Comparison of ENCODE assay signal across 18 cellular contexts in genomic region chr13:20769091-20769490, GRCh38.
"Had no signal": no experiment of that assay in that cellular context is flagged by ENCODE, and none has a peak within 500 bp of the region (broad histone marks: within the 10 kb centered on the region; RNA-seq: fewer than 3 reads in every experiment).

No MANE protein-coding gene starts in this region.

- H3K9me3 ChIP-seq: neutrophil, pancreas, sigmoid colon, thoracic aorta had no signal

- DNase-seq: activated CD4-positive, alpha-beta T cell treated with anti-CD3 and anti-CD28 coated beads for 4 hours; activated CD8-positive, alpha-beta T cell treated with anti-CD3 and anti-CD28 coated beads, Interleukin-2, amount 10 ng/mL, durations not matched to agents 7 days and 5 days; activated gamma-delta T cell; cerebellar nuclear complex; cortex of kidney; effector memory CD4-positive, alpha-beta T cell; foreskin fibroblast; hippocampal formation; left colon; lower lobe of right lung; natural killer cell; pancreas; sigmoid colon; spleen; stimulated activated naive B cell treated with anti-CD40 and anti-IgM and Interleukin-4, amounts not matched to agents 10 μg/mL and 1 μg/mL and 100 μg/mL, for 72 hours; upper lobe of left lung had no signal

- H3K36me3 ChIP-seq: lower lobe of right lung, neutrophil, pancreas, sigmoid colon, thoracic aorta, upper lobe of left lung had no signal

- H3K27ac ChIP-seq: lower lobe of right lung, neutrophil, pancreas, sigmoid colon, spleen, thoracic aorta, upper lobe of left lung had no signal

- H3K4me3 ChIP-seq: lower lobe of right lung, pancreas, sigmoid colon, spleen, thoracic aorta, upper lobe of left lung had no signal
